8 cellular contexts compared by ENCODE assay signal in the genomic region with DNA sequence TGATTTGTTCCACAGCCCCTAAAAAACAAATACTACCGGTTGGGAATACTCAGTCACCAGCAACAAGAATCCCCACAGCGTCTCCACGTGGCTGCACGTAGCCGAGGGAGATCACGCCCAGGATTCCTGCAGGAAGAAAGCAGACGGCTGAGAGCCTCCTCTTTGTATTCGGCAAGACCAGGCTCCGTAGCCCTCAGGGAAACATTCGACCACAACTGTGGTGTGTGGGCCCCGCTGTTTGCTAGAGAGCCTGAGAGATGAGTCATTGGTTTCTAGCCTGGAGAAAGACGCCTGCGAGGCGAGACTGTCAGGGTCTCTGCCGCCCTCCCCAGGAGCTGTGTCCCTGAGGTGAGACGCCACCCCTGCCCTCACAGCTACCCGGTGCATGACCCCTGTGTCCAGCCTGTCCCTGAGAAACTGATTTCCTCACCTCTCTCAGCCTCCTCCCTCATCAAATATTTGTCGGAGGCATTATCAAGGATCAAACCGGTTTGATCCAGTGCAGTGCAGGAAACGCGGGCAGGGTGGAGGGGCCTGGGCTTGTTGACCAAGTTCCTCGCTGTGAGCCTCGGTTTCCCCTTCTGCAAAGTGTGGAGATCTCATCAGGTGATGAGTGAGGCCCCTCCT. TPM values are rescaled to one million over a fixed set of nuclear protein-coding genes. Genes with fewer than 3 reads are reported as not detected.
DNase-seq lines count a peak whose midpoint lies in the region; ATAC-seq and TF ChIP-seq lines count a peak whose summit lies in the region.

No MANE protein-coding gene starts in this region.

- WGBS in tibial nerve, 2 donors = 15 to 20% methylated on average over 23 of the region's 23 CpGs

- H3K36me3 ChIP-seq in MG63 (no peaks in the 10 kb centered on the region), tibial nerve (no peaks in the 10 kb centered on the region)

- TF ChIP-seq CTCF in neural crest cell (conservative IDR thresholded peaks at IDR 0.05) (no peak), tibial nerve (IDR thresholded peaks at IDR 0.05) (no peak)

- H3K4me1 Mint-ChIP-seq in activated CD4-positive, alpha-beta memory T cell treated with anti-CD3 and anti-CD28 coated beads, Interleukin-2, amount 10 ng/mL, durations not matched to agents 7 days and 5 days = peaks cover 87% of the 10 kb centered on the region
- H3K4me1 Mint-ChIP-seq in neural crest cell = peaks cover 27% of the 10 kb centered on the region

- H3K36me3 Mint-ChIP-seq in activated CD4-positive, alpha-beta memory T cell treated with anti-CD3 and anti-CD28 coated beads, Interleukin-2, amount 10 ng/mL, durations not matched to agents 7 days and 5 days (ENCODE audit: low read depth) = peaks cover 40% of the 10 kb centered on the region
- H3K36me3 Mint-ChIP-seq in neural crest cell (ENCODE audit: low read depth) = no peaks in the 10 kb centered on the region

- H3K4me3 ChIP-seq in MG63 (no peak overlapping the region), tibial nerve (peak overlapping the region in 2 of 4 donors; percentile 10 to 23)

- H3K9me3 ChIP-seq in MG63 (no peaks in the 10 kb centered on the region), tibial nerve (no peaks in the 10 kb centered on the region)

- no peaks in the 10 kb centered on the region for H3K27me3 Mint-ChIP-seq in activated CD4-positive, alpha-beta memory T cell treated with anti-CD3 and anti-CD28 coated beads, Interleukin-2, amount 10 ng/mL, durations not matched to agents 7 days and 5 days
- H3K27me3 Mint-ChIP-seq in neural crest cell (ENCODE audit: low read depth) = no peaks in the 10 kb centered on the region

- peaks cover 0 to 42% (median 21%) of the 10 kb centered on the region in 4 donors for H3K4me1 ChIP-seq in tibial nerve

- TF ChIP-seq POLR2A in tibial nerve (IDR thresholded peaks at IDR 0.05) = no peak

- no peak for TF ChIP-seq EP300 in tibial nerve (IDR thresholded peaks at IDR 0.05)

- peak overlapping the region; percentile 81 for H3K4me3 Mint-ChIP-seq in activated CD4-positive, alpha-beta memory T cell treated with anti-CD3 and anti-CD28 coated beads, Interleukin-2, amount 10 ng/mL, durations not matched to agents 7 days and 5 days
- peak overlapping the region; percentile 42 for H3K4me3 Mint-ChIP-seq in neural crest cell

- DNase-seq in COLO668 (lab: John Stamatoyannopoulos, UW; ENCODE audit: unreplicated experiment) = peak; percentile 70
- peak; percentile 58 for DNase-seq in MG63
- peak; percentile 91 for DNase-seq in activated CD4-positive, alpha-beta memory T cell treated with anti-CD3 and anti-CD28 coated beads, Interleukin-2, amount 10 ng/mL, durations not matched to agents 7 days and 5 days
- DNase-seq in effector CD4-positive, alpha-beta T cell = peak; percentile 64
- peak; percentile 39 for DNase-seq in neural crest cell (ENCODE audit: low read depth, low spot score)
- DNase-seq in tibial nerve (ENCODE audit: low spot score in 2 of 2) = peak; percentile 37 to 48
- DNase-seq in NCI-H1105 (lab: John Stamatoyannopoulos, UW) = no peak

- H3K27me3 ChIP-seq in MG63 (no peaks in the 10 kb centered on the region), tibial nerve (no peaks in the 10 kb centered on the region)

- CTCF ChIA-PET in activated CD4-positive, alpha-beta memory T cell treated with anti-CD3 and anti-CD28 coated beads, Interleukin-2, amount 10 ng/mL, durations not matched to agents 7 days and 5 days (lab: Charles Lee) = interaction anchor here (0.6 to 10.7 kb wide), 10 partner anchors 8 to 382 kb away, joined by 3 to 180 read pairs (median 10); a partner anchor contains a TSS

- POLR2A ChIA-PET in activated CD4-positive, alpha-beta memory T cell treated with anti-CD3 and anti-CD28 coated beads, Interleukin-2, amount 10 ng/mL, durations not matched to agents 7 days and 5 days (lab: Charles Lee) = interaction anchor here (0.7 to 10.6 kb wide), 14 partner anchors 8 to 379 kb away, joined by 3 to 374 read pairs (median 14); a partner anchor contains a TSS

- no peaks in the 10 kb centered on the region for H3K9me3 Mint-ChIP-seq in activated CD4-positive, alpha-beta memory T cell treated with anti-CD3 and anti-CD28 coated beads, Interleukin-2, amount 10 ng/mL, durations not matched to agents 7 days and 5 days
- no peaks in the 10 kb centered on the region for H3K9me3 Mint-ChIP-seq in neural crest cell

- H3K27ac Mint-ChIP-seq in activated CD4-positive, alpha-beta memory T cell treated with anti-CD3 and anti-CD28 coated beads, Interleukin-2, amount 10 ng/mL, durations not matched to agents 7 days and 5 days = peak overlapping the region; percentile 97
- peak overlapping the region; percentile 91 for H3K27ac Mint-ChIP-seq in neural crest cell (ENCODE audit: unreplicated experiment)

- H3K27ac ChIP-seq in tibial nerve = peak overlapping the region; percentile 8 to 81 (median 61)

- ATAC-seq in GM21737 (IDR thresholded peaks at IDR 0.05; ENCODE audit: unreplicated experiment) = peak; percentile 73

RNA-seq across cellular contexts. Expression of a gene that starts 4.7 kb away (rescaled TPM):
- not detected in 2 replicates for total RNA-seq in MG63 (2014; rRNA removed; shearing (Covaris generic); ENCODE audit: low replicate concordance)
- total RNA-seq in activated CD4-positive, alpha-beta memory T cell treated with anti-CD3 and anti-CD28 coated beads, Interleukin-2, amount 10 ng/mL, durations not matched to agents 7 days and 5 days = 100 to 1,000 TPM; 165 to 176 TPM
- total RNA-seq in neural crest cell (not detected in 2 replicates), tibial nerve (not detected)

RNA-seq across cellular contexts. Expression of a gene that starts 20.7 kb away (rescaled TPM):
- total RNA-seq in MG63 (2014; rRNA removed; shearing (Covaris generic); ENCODE audit: low replicate concordance) = 22.8 and 36.4 TPM in 2 replicates
- total RNA-seq in activated CD4-positive, alpha-beta memory T cell treated with anti-CD3 and anti-CD28 coated beads, Interleukin-2, amount 10 ng/mL, durations not matched to agents 7 days and 5 days = 10 to 100 TPM; 81.9 to 83.1 TPM
- total RNA-seq in neural crest cell (70.4 and 74.0 TPM in 2 replicates), tibial nerve (10 to 100 TPM; 51.6 to 76.6 (median 59.6) TPM)

RNA-seq across cellular contexts. Expression of a gene that starts 27.0 kb away (rescaled TPM):
- 15.6 and 16.0 TPM in 2 replicates for total RNA-seq in MG63 (2014; rRNA removed; shearing (Covaris generic); ENCODE audit: low replicate concordance)
- total RNA-seq in activated CD4-positive, alpha-beta memory T cell treated with anti-CD3 and anti-CD28 coated beads, Interleukin-2, amount 10 ng/mL, durations not matched to agents 7 days and 5 days = 10 to 100 TPM; 22.9 to 23.2 TPM
- total RNA-seq in neural crest cell (23.8 and 25.1 TPM in 2 replicates), tibial nerve (10 to 100 TPM; 18.0 to 32.8 (median 28.3) TPM)

RNA-seq across cellular contexts. Expression of a gene that starts 48.5 kb away (rescaled TPM):
- total RNA-seq in MG63 (2014; rRNA removed; shearing (Covaris generic); ENCODE audit: low replicate concordance) = 155 and 175 TPM in 2 replicates
- 100 to 1,000 TPM; 142 to 144 TPM for total RNA-seq in activated CD4-positive, alpha-beta memory T cell treated with anti-CD3 and anti-CD28 coated beads, Interleukin-2, amount 10 ng/mL, durations not matched to agents 7 days and 5 days
- total RNA-seq in neural crest cell = 317 and 325 TPM in 2 replicates
- total RNA-seq in tibial nerve = 100 to 1,000 TPM; 176 to 300 (median 202) TPM

Comparison
In these comparisons a context has a peak if more than half of its experiments do, and no peak if none do; other contexts are left out.
1. RNA of a gene that starts 4.7 kb away (total RNA-seq): 165 to 176 TPM in activated CD4-positive, alpha-beta memory T cell treated with anti-CD3 and anti-CD28 coated beads, Interleukin-2, amount 10 ng/mL, durations not matched to agents 7 days and 5 days; not detected in neural crest cell, not detected in MG63 and not detected in tibial nerve; every median in the first group is over 100 times any median in the second.